8 cellular contexts compared by ENCODE assay signal in the genomic region with DNA sequence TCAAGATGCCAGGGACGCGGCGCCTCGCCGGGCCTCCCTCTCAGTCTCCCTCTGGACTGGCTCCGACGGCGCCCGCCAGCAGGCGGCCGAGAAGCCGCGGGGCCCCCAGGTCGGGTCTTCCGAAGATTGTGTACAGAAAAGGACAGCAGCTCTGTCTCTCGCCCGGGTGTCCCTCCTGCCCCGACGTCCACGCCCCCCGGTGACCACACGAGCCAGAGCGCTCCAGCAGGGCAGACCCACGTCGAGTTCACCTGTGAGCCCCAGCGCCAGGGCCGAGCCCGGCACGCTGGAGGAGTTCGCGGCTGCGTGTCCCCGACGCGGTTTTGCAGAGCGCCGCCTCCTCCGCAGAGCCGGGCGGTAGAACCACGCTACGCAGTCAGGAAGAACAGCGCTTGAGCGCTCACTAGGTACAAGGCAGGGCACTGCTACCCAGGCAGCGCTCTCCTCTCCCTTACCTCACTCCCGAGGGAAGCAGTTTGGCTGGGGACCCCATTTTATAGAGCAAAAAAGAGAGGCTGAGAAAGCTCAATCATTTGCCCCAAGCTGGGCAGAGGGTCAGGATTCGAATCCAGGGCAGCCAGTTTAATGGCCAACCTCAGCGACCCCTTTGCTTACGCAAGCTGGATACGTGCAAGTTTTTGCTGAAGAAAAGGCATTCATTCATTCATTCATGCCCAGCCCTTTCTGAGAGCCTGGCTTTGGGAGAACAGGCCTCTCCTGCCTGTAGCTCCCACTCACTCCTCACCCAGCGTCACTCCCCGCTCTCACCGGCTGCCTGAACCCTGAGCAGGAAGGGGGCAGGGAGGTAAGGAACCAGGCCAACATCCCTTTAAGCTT. TPM values are rescaled to one million over a fixed set of nuclear protein-coding genes. Genes with fewer than 3 reads are reported as not detected.
DNase-seq lines count a peak whose midpoint lies in the region; ATAC-seq and TF ChIP-seq lines count a peak whose summit lies in the region.

No MANE protein-coding gene starts in this region.

- H3K27ac Mint-ChIP-seq in dendritic cell treated with granulocyte-macrophage colony-stimulating factor and Interleukin-4, amounts not matched to agents 40 ng/mL and 50 ng/mL, for 4 days: peak overlapping the region; percentile 98
- peak overlapping the region; percentile 100 for H3K27ac Mint-ChIP-seq in mesothelial cell of epicardium
- peak overlapping the region; percentile 60 for H3K27ac Mint-ChIP-seq in stimulated activated memory B cell treated with anti-CD40 and anti-IgM and Interleukin-4, amounts not matched to agents 10 μg/mL and 1 μg/mL and 100 μg/mL, for 72 hours

- peak overlapping the region; percentile 91 for H3K4me3 Mint-ChIP-seq in dendritic cell treated with granulocyte-macrophage colony-stimulating factor and Interleukin-4, amounts not matched to agents 40 ng/mL and 50 ng/mL, for 4 days
- peak overlapping the region; percentile 97 for H3K4me3 Mint-ChIP-seq in mesothelial cell of epicardium
- peak overlapping the region; percentile 99 for H3K4me3 Mint-ChIP-seq in stimulated activated memory B cell treated with anti-CD40 and anti-IgM and Interleukin-4, amounts not matched to agents 10 μg/mL and 1 μg/mL and 100 μg/mL, for 72 hours

- in situ Hi-C loops in G401 (cut with HindIII; ENCODE audit: low sequenced_read_pairs): no loop called here

- DNase-seq in G401 (ENCODE audit: low spot score) (peak; percentile 29), NCI-H2029 (lab: John Stamatoyannopoulos, UW) (peak; percentile 34), mesothelial cell of epicardium (ENCODE audit: low spot score in 2 of 2, unreplicated experiment in 2 of 2) (peak; percentile 51 to 76), AG08395 (ENCODE audit: low spot score) (no peak)
- DNase-seq in activated CD4-positive, alpha-beta T cell treated with anti-CD3 and anti-CD28 coated beads for 24 hours (ENCODE audit: low read depth in 2 of 2): peak; percentile 35 to 48

- ATAC-seq in stimulated activated memory B cell treated with anti-CD40 and anti-IgM and Interleukin-4, amounts not matched to agents 10 μg/mL and 1 μg/mL and 100 μg/mL, for 72 hours: no peak
- no peak for ATAC-seq in HG02840 (IDR thresholded peaks at IDR 0.05; ENCODE audit: low FRiP score, unreplicated experiment)

- H3K36me3 Mint-ChIP-seq in dendritic cell treated with granulocyte-macrophage colony-stimulating factor and Interleukin-4, amounts not matched to agents 40 ng/mL and 50 ng/mL, for 4 days (ENCODE audit: low read depth): peaks cover 23% of the 10 kb centered on the region
- no peaks in the 10 kb centered on the region for H3K36me3 Mint-ChIP-seq in mesothelial cell of epicardium
- H3K36me3 Mint-ChIP-seq in stimulated activated memory B cell treated with anti-CD40 and anti-IgM and Interleukin-4, amounts not matched to agents 10 μg/mL and 1 μg/mL and 100 μg/mL, for 72 hours: peaks cover 5% of the 10 kb centered on the region

- intact Hi-C loops in dendritic cell treated with granulocyte-macrophage colony-stimulating factor and Interleukin-4, amounts not matched to agents 40 ng/mL and 50 ng/mL, for 4 days (cut with micrococcal nuclease): loop anchor here (1.0 to 10.0 kb wide), 4 partner anchors 11 to 433 kb away; no protein-coding TSS in a partner anchor

- TF ChIP-seq CTCF in mesothelial cell of epicardium (IDR thresholded peaks at IDR 0.05; ENCODE audit: unreplicated experiment): peak; percentile 49

- H3K9me3 Mint-ChIP-seq in dendritic cell treated with granulocyte-macrophage colony-stimulating factor and Interleukin-4, amounts not matched to agents 40 ng/mL and 50 ng/mL, for 4 days: no peaks in the 10 kb centered on the region
- H3K9me3 Mint-ChIP-seq in mesothelial cell of epicardium: no peaks in the 10 kb centered on the region
- no peaks in the 10 kb centered on the region for H3K9me3 Mint-ChIP-seq in stimulated activated memory B cell treated with anti-CD40 and anti-IgM and Interleukin-4, amounts not matched to agents 10 μg/mL and 1 μg/mL and 100 μg/mL, for 72 hours

- H3K4me1 Mint-ChIP-seq in dendritic cell treated with granulocyte-macrophage colony-stimulating factor and Interleukin-4, amounts not matched to agents 40 ng/mL and 50 ng/mL, for 4 days (ENCODE audit: low read depth): peaks cover 53% of the 10 kb centered on the region
- peaks cover 41% of the 10 kb centered on the region for H3K4me1 Mint-ChIP-seq in mesothelial cell of epicardium
- H3K4me1 Mint-ChIP-seq in stimulated activated memory B cell treated with anti-CD40 and anti-IgM and Interleukin-4, amounts not matched to agents 10 μg/mL and 1 μg/mL and 100 μg/mL, for 72 hours: peaks cover 44% of the 10 kb centered on the region

- peaks cover 29% of the 10 kb centered on the region for H3K27me3 Mint-ChIP-seq in dendritic cell treated with granulocyte-macrophage colony-stimulating factor and Interleukin-4, amounts not matched to agents 40 ng/mL and 50 ng/mL, for 4 days
- H3K27me3 Mint-ChIP-seq in mesothelial cell of epicardium (ENCODE audit: low read depth): peaks cover 6% of the 10 kb centered on the region
- H3K27me3 Mint-ChIP-seq in stimulated activated memory B cell treated with anti-CD40 and anti-IgM and Interleukin-4, amounts not matched to agents 10 μg/mL and 1 μg/mL and 100 μg/mL, for 72 hours: peaks cover 8% of the 10 kb centered on the region

RNA-seq across cellular contexts. Expression of a gene that starts 3.0 kb away (rescaled TPM):
- total RNA-seq in G401 (2014; rRNA removed; shearing (Covaris generic)): 34.6 and 36.0 TPM in 2 replicates
- total RNA-seq in mesothelial cell of epicardium: 147 to 165 TPM (median 156 TPM) in 3 replicates
